Comparison of ENCODE assay signal across 14 cellular contexts in the genomic region with DNA sequence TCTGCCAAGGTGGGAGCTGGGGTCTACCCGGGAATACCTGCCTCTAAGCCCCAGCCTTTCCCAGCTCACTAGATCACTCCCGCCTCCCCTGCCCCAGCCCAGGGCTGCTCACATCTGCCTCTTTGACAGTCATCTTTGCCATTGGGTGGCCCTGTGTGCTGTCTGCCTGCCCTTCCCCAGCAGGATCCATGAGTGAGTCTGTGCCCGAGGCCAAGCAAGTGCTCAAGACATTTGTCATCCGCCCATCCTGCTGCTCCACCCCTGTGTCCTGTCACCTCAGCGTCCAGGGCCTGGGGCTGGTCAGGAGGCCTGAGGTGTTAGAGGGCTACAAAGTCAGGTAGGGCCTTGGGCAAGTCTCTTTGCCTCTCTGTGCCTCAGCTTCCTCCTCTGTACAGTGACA.
"Had no signal": no experiment of that assay in that cellular context is flagged by ENCODE, and none has a peak within 500 bp of the region (broad histone marks: within the 10 kb centered on the region; RNA-seq: fewer than 3 reads in every experiment).

No MANE protein-coding gene starts in this region.

- H3K36me3 ChIP-seq: esophagus squamous epithelium, sigmoid colon, suprapubic skin, upper lobe of right lung had no signal

- H3K27ac ChIP-seq: esophagus squamous epithelium, sigmoid colon, suprapubic skin, upper lobe of right lung, VCaP had no signal

- ATAC-seq: left lobe of liver; stimulated activated naive CD8-positive, alpha-beta T cell treated with anti-CD3 and anti-CD28 coated beads, Interleukin-15, Interleukin-2, amounts not matched to agents 100 U/mL and 50 U/mL, for 24 hours; upper lobe of right lung had no signal

- H3K27me3 ChIP-seq: sigmoid colon, suprapubic skin, upper lobe of right lung had no signal

- H3K4me1 ChIP-seq: sigmoid colon, suprapubic skin, upper lobe of right lung had no signal

- DNase-seq: activated CD4-positive, alpha-beta memory T cell treated with anti-CD3 and anti-CD28 coated beads, Interleukin-2, amount 10 ng/mL, durations not matched to agents 7 days and 5 days; activated naive CD8-positive, alpha-beta T cell treated with anti-CD3 and anti-CD28 coated beads, Interleukin-2, amount 10 ng/mL, durations not matched to agents 7 days and 5 days; anterior cingulate cortex; esophagus squamous epithelium; foreskin fibroblast; head of caudate nucleus; sigmoid colon; stimulated activated CD4-positive, alpha-beta T cell treated with anti-CD3 and anti-CD28 coated beads, Interleukin-12 subunit alpha, Interleukin-12 subunit beta, amount 100 ng/mL, for 4 hours; stimulated activated naive CD8-positive, alpha-beta T cell treated with anti-CD3 and anti-CD28 coated beads, Interleukin-15, Interleukin-2, amounts not matched to agents 100 U/mL and 50 U/mL, for 24 hours; T1000; upper lobe of right lung had no signal

- H3K4me3 ChIP-seq: esophagus squamous epithelium, sigmoid colon, suprapubic skin, upper lobe of right lung had no signal

- H3K9me3 ChIP-seq: esophagus squamous epithelium, suprapubic skin, upper lobe of right lung had no signal
